ENCODE assay signal across 15 cellular contexts in the genomic region with DNA sequence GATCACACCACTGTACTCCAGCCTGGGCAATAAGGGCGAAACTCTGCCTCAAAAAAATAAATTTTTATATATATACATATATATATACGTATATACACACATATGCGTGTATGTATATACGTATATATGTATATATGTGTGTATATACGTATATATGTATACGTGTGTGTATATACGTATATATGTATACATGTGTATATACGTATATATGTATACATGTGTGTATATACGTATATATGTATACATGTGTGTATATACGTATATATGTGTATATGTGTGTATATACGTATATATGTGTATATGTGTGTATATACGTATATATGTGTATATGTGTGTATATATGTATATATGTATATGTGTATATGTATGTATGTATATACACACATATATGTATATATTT. TPM values are rescaled to one million over a fixed set of nuclear protein-coding genes. Genes with fewer than 3 reads are reported as not detected.
"Had no signal": no experiment of that assay in that cellular context is flagged by ENCODE, and none has a peak within 500 bp of the region (broad histone marks: within the 10 kb centered on the region; RNA-seq: fewer than 3 reads in every experiment).

No MANE protein-coding gene starts in this region.

RNA-seq across cellular contexts. Expression of a gene that starts 24.5 kb away (rescaled TPM):
- total RNA-seq: natural killer cell, occipital lobe, osteoblast, ovary, posterior vena cava, pulmonary artery endothelial cell, right atrium auricular region, sciatic nerve, stomach, subcutaneous adipose tissue, thoracic aorta, thyroid gland, tibial nerve, upper lobe of left lung had no signal
- polyA plus RNA-seq: neural cell, ovary, stomach had no signal
